Comparison of ENCODE assay signal across 1 cellular context in the genomic region with DNA sequence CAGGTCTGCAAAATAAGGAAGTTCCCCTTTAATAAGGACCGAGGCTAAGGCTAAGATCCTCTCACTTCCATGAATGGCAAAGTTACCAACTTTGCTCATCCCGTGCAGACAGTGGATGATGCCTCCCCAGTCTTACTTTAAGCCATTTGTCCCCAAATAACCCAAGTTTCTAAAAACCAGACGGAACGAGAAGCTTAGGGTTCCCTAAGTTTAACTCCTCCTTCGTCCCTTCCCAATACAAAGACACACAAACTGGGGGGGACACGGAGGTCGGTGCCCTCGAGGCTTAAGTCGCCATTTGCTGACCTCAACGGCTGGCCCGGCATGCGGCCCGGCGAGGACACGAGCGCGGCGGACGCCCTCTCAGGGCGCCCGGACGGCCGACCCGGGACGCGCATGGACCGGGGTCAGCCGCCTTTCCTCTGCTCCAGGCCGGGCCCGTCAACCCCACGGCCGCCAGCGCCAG.
A peak's percentile ranks its signal among the peaks of the same experiment; 100 is the strongest.
TF ChIP-seq lines count a peak whose summit lies in the region.

No MANE protein-coding gene starts in this region.

TF ChIP-seq in K562, 482 proteins besides CTCF, POLR2A, EP300 and RAD21 (continued from another document):
- peak; percentile 63 for TF ChIP-seq SAP30 (IDR thresholded peaks at IDR 0.05; ENCODE audit: borderline replicate concordance, insufficient read depth, low read depth, low read length, poor library complexity, severe bottlenecking)
- TF ChIP-seq, protein P1, sequence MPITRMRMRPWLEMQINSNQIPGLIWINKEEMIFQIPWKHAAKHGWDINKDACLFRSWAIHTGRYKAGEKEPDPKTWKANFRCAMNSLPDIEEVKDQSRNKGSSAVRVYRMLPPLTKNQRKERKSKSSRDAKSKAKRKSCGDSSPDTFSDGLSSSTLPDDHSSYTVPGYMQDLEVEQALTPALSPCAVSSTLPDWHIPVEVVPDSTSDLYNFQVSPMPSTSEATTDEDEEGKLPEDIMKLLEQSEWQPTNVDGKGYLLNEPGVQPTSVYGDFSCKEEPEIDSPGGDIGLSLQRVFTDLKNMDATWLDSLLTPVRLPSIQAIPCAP (CRISPR knock-in tag; IDR thresholded peaks at IDR 0.05; ENCODE audit: borderline replicate concordance) = no peak
- peak; percentile 28 for TF ChIP-seq TAF1 (IDR thresholded peaks at IDR 0.05; ENCODE audit: control insufficient read depth, extremely low read depth, insufficient read depth, low read length, severe bottlenecking)
- TF ChIP-seq, protein P2, sequence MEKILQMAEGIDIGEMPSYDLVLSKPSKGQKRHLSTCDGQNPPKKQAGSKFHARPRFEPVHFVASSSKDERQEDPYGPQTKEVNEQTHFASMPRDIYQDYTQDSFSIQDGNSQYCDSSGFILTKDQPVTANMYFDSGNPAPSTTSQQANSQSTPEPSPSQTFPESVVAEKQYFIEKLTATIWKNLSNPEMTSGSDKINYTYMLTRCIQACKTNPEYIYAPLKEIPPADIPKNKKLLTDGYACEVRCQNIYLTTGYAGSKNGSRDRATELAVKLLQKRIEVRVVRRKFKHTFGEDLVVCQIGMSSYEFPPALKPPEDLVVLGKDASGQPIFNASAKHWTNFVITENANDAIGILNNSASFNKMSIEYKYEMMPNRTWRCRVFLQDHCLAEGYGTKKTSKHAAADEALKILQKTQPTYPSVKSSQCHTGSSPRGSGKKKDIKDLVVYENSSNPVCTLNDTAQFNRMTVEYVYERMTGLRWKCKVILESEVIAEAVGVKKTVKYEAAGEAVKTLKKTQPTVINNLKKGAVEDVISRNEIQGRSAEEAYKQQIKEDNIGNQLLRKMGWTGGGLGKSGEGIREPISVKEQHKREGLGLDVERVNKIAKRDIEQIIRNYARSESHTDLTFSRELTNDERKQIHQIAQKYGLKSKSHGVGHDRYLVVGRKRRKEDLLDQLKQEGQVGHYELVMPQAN (IDR thresholded peaks at IDR 0.05; ENCODE audit: borderline replicate concordance) = peak; percentile 46; the same call in 1 of the 2 replicates
- TF ChIP-seq, protein P3, sequence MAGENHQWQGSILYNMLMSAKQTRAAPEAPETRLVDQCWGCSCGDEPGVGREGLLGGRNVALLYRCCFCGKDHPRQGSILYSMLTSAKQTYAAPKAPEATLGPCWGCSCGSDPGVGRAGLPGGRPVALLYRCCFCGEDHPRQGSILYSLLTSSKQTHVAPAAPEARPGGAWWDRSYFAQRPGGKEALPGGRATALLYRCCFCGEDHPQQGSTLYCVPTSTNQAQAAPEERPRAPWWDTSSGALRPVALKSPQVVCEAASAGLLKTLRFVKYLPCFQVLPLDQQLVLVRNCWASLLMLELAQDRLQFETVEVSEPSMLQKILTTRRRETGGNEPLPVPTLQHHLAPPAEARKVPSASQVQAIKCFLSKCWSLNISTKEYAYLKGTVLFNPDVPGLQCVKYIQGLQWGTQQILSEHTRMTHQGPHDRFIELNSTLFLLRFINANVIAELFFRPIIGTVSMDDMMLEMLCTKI (IDR thresholded peaks at IDR 0.05; ENCODE audit: partially characterized antibody) = no peak
- no peak for TF ChIP-seq ZNF23 (CRISPR knock-in tag; IDR thresholded peaks at IDR 0.05)
- peak; percentile 62 for TF ChIP-seq SPI1 (IDR thresholded peaks at IDR 0.05; ENCODE audit: borderline replicate concordance, low read depth, low read length)
- TF ChIP-seq E2F1 (CRISPR knock-in tag; IDR thresholded peaks at IDR 0.05) = no peak
- 0 out of 2 replicates have a peak, but pooled peaks have one; percentile 4 for TF ChIP-seq ZNF316 (IDR thresholded peaks at IDR 0.05)
- TF ChIP-seq CTBP1 (IDR thresholded peaks at IDR 0.05; ENCODE audit: borderline replicate concordance) = 0 out of 2 replicates have a peak, but pooled peaks have one; percentile 5
- TF ChIP-seq, protein P4, sequence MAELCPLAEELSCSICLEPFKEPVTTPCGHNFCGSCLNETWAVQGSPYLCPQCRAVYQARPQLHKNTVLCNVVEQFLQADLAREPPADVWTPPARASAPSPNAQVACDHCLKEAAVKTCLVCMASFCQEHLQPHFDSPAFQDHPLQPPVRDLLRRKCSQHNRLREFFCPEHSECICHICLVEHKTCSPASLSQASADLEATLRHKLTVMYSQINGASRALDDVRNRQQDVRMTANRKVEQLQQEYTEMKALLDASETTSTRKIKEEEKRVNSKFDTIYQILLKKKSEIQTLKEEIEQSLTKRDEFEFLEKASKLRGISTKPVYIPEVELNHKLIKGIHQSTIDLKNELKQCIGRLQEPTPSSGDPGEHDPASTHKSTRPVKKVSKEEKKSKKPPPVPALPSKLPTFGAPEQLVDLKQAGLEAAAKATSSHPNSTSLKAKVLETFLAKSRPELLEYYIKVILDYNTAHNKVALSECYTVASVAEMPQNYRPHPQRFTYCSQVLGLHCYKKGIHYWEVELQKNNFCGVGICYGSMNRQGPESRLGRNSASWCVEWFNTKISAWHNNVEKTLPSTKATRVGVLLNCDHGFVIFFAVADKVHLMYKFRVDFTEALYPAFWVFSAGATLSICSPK (IDR thresholded peaks at IDR 0.05; ENCODE audit: borderline replicate concordance) = no peak
- no peak for TF ChIP-seq FOXO4 (CRISPR knock-in tag; IDR thresholded peaks at IDR 0.05)
- peak; percentile 65; the same call in 1 of the 2 replicates for TF ChIP-seq LCOR (CRISPR knock-in tag; IDR thresholded peaks at IDR 0.05)
- no peak for TF ChIP-seq EHMT2 (IDR thresholded peaks at IDR 0.05)
- TF ChIP-seq BRD4 (IDR thresholded peaks at IDR 0.05) = 0 out of 2 replicates have a peak, but pooled peaks have one; percentile 29
- no peak for TF ChIP-seq PHF21A (IDR thresholded peaks at IDR 0.05; ENCODE audit: borderline replicate concordance, low read depth)
- TF ChIP-seq ERF (CRISPR knock-in tag; IDR thresholded peaks at IDR 0.05) = peak; percentile 89; the same call in 1 of the 2 replicates
- peak; percentile 75 for TF ChIP-seq HNRNPLL (IDR thresholded peaks at IDR 0.05; ENCODE audit: low read depth, low read length, poor library complexity, severe bottlenecking)
- TF ChIP-seq, protein P5, sequence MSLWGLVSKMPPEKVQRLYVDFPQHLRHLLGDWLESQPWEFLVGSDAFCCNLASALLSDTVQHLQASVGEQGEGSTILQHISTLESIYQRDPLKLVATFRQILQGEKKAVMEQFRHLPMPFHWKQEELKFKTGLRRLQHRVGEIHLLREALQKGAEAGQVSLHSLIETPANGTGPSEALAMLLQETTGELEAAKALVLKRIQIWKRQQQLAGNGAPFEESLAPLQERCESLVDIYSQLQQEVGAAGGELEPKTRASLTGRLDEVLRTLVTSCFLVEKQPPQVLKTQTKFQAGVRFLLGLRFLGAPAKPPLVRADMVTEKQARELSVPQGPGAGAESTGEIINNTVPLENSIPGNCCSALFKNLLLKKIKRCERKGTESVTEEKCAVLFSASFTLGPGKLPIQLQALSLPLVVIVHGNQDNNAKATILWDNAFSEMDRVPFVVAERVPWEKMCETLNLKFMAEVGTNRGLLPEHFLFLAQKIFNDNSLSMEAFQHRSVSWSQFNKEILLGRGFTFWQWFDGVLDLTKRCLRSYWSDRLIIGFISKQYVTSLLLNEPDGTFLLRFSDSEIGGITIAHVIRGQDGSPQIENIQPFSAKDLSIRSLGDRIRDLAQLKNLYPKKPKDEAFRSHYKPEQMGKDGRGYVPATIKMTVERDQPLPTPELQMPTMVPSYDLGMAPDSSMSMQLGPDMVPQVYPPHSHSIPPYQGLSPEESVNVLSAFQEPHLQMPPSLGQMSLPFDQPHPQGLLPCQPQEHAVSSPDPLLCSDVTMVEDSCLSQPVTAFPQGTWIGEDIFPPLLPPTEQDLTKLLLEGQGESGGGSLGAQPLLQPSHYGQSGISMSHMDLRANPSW (CRISPR knock-in tag; IDR thresholded peaks at IDR 0.05) = 0 out of 2 replicates have a peak, but pooled peaks have one; percentile 51
- TF ChIP-seq BHLHE40 (IDR thresholded peaks at IDR 0.05; ENCODE audit: low read length) = peak; percentile 27; the same call in 1 of the 2 replicates
- TF ChIP-seq ZNF165 (CRISPR knock-in tag; IDR thresholded peaks at IDR 0.05; ENCODE audit: borderline replicate concordance) = no peak
- TF ChIP-seq SMARCA4 (IDR thresholded peaks at IDR 0.05) = no peak
- peak; percentile 44; the same call in 1 of the 2 replicates for TF ChIP-seq GABPB1 (CRISPR knock-in tag; IDR thresholded peaks at IDR 0.05)
- no peak for TF ChIP-seq USF2 (CRISPR knock-in tag; IDR thresholded peaks at IDR 0.05)
- TF ChIP-seq TEAD4 (IDR thresholded peaks at IDR 0.05; ENCODE audit: low read length) = 0 out of 2 replicates have a peak, but pooled peaks have one; percentile 15
- no peak for TF ChIP-seq TEAD4 (CRISPR knock-in tag; IDR thresholded peaks at IDR 0.05; ENCODE audit: borderline replicate concordance)
- TF ChIP-seq MAFK (IDR thresholded peaks at IDR 0.05; ENCODE audit: low read length) = no peak; the same call in 1 of the 2 replicates
- TF ChIP-seq CAMTA2 (CRISPR knock-in tag; conservative IDR thresholded peaks at IDR 0.05) = no peak
